In genomic region chr22:18005201-18005926, GRCh38 we compare ENCODE assay signal across 19 cellular contexts. TPM values are rescaled to one million over a fixed set of nuclear protein-coding genes. Genes with fewer than 3 reads are reported as not detected.
DNase-seq lines count a peak whose midpoint lies in the region; ATAC-seq lines count a peak whose summit lies in the region.
"Had no signal": no experiment of that assay in that cellular context is flagged by ENCODE, and none has a peak within 500 bp of the region (broad histone marks: within the 10 kb centered on the region; RNA-seq: fewer than 3 reads in every experiment).

No MANE protein-coding gene starts in this region.

- ATAC-seq in HG02852 (IDR thresholded peaks at IDR 0.05; ENCODE audit: unreplicated experiment) (no peak), HG02759 (IDR thresholded peaks at IDR 0.05; ENCODE audit: unreplicated experiment) (no peak)
- ATAC-seq: foreskin keratinocyte, Panc1 had no signal

- no peaks in the 10 kb centered on the region for H3K27me3 ChIP-seq in stomach smooth muscle (ENCODE audit: control insufficient read depth in 1 of 2, insufficient read depth in 2 of 2, low read length in 2 of 2)
- H3K27me3 ChIP-seq: adrenal gland, foreskin keratinocyte had no signal

- DNase-seq in astrocyte of the hippocampus (ENCODE audit: low read depth, low spot score) = peak; percentile 59
- peak; percentile 54 for DNase-seq in medulla oblongata (ENCODE audit: extremely low spot score)
- no peak for DNase-seq in DMS53 (lab: John Stamatoyannopoulos, UW)
- no peak for DNase-seq in T1000 (lab: John Stamatoyannopoulos, UW)
- DNase-seq: adrenal gland; foreskin keratinocyte; mammary epithelial cell; MV-4-11; NCI-H2081; NCI-H774; stimulated activated CD4-positive, alpha-beta T cell treated with anti-CD3 and anti-CD28 coated beads, Interleukin-1b, Interleukin-23, amount 100 ng/mL, for 48 hours; trophoblast cell had no signal

- H3K4me3 ChIP-seq in stomach smooth muscle (ENCODE audit: low read length in 2 of 2) = peak overlapping the region in 1 of 2 donors; percentile 44
- H3K4me3 ChIP-seq: adrenal gland had no signal

- peak overlapping the region; percentile 9 to 85 (median 52) for H3K4me3 Mint-ChIP-seq in IgD-negative memory B cell
- H3K4me3 Mint-ChIP-seq: activated T-helper 1 cell treated with anti-CD3 and anti-CD28 coated beads, Interleukin-12 subunit alpha, Interleukin-12 subunit beta, Interleukin-2, Interleukin-4 antibody, amounts not matched to agents 30 ng/mL and 10 ng/mL and 1 ng/mL, durations not matched to agents 14 hours and 24 hours and 36 hours; central memory CD8-positive, alpha-beta T cell had no signal

- H3K4me1 ChIP-seq in stomach smooth muscle (ENCODE audit: control insufficient read depth, insufficient read depth, low read length) = peaks cover 20% of the 10 kb centered on the region
- H3K4me1 ChIP-seq: foreskin keratinocyte had no signal

- H3K36me3 ChIP-seq in stomach smooth muscle (ENCODE audit: control insufficient read depth in 2 of 2, insufficient read depth in 2 of 2, low read length in 2 of 2) = no peaks in the 10 kb centered on the region
- H3K36me3 ChIP-seq: adrenal gland had no signal

- H3K27ac ChIP-seq in stomach smooth muscle (ENCODE audit: low read length) = peak overlapping the region; percentile 62
- H3K27ac ChIP-seq: adrenal gland, foreskin keratinocyte had no signal

- H3K27ac Mint-ChIP-seq in IgD-negative memory B cell = peak overlapping the region; percentile 33 to 91 (median 81)
- H3K27ac Mint-ChIP-seq: activated T-helper 1 cell treated with anti-CD3 and anti-CD28 coated beads, Interleukin-12 subunit alpha, Interleukin-12 subunit beta, Interleukin-2, Interleukin-4 antibody, amounts not matched to agents 30 ng/mL and 10 ng/mL and 1 ng/mL, durations not matched to agents 14 hours and 24 hours and 36 hours had no signal

- peaks cover 1% of the 10 kb centered on the region for H3K27me3 Mint-ChIP-seq in IgD-negative memory B cell
- H3K27me3 Mint-ChIP-seq: central memory CD8-positive, alpha-beta T cell had no signal

- no peaks in the 10 kb centered on the region for H3K9me3 ChIP-seq in stomach smooth muscle (ENCODE audit: control insufficient read depth in 2 of 2, low read length in 2 of 2)
- H3K9me3 ChIP-seq: adrenal gland had no signal

- H3K9ac ChIP-seq in stomach smooth muscle (ENCODE audit: low read length in 2 of 2) = peak overlapping the region; percentile 42 to 45

- no peaks in the 10 kb centered on the region for H3K36me3 Mint-ChIP-seq in IgD-negative memory B cell

- peaks cover 29 to 43% (median 30%) of the 10 kb centered on the region in 3 donors for H3K4me1 Mint-ChIP-seq in IgD-negative memory B cell

- H3K9me3 Mint-ChIP-seq in IgD-negative memory B cell = no peaks in the 10 kb centered on the region
- H3K9me3 Mint-ChIP-seq: activated T-helper 1 cell treated with anti-CD3 and anti-CD28 coated beads, Interleukin-12 subunit alpha, Interleukin-12 subunit beta, Interleukin-2, Interleukin-4 antibody, amounts not matched to agents 30 ng/mL and 10 ng/mL and 1 ng/mL, durations not matched to agents 14 hours and 24 hours and 36 hours; central memory CD8-positive, alpha-beta T cell had no signal

RNA-seq across cellular contexts. Expression of gene MICAL3, which starts 19.0 kb away (rescaled TPM):
- 12.0 TPM for polyA plus RNA-seq in IgD-negative memory B cell

Comparison
In these comparisons a context has a peak if more than half of its experiments do, and no peak if none do; other contexts are left out.
1. DNase-seq: peak in astrocyte of the hippocampus (single experiment) and medulla oblongata (single experiment); none in DMS53 (single experiment) and T1000 (single experiment).